1 cellular context compared by ENCODE assay signal in genomic region chr17:81860756-81861568, GRCh38.
A peak's percentile ranks its signal among the peaks of the same experiment; 100 is the strongest.
TF ChIP-seq lines count a peak whose summit lies in the region.

No MANE protein-coding gene starts in this region.

TF ChIP-seq in K562, 482 proteins besides CTCF, POLR2A, EP300 and RAD21 (continued from another document and continues in another):
- peak; percentile 69; the same call in 1 of the 2 replicates for TF ChIP-seq ZNF785 (CRISPR knock-in tag; IDR thresholded peaks at IDR 0.05)
- peak; percentile 90; the same call in 1 of the 2 replicates for TF ChIP-seq FOXO4 (CRISPR knock-in tag; IDR thresholded peaks at IDR 0.05)
- TF ChIP-seq ZFPM2 (CRISPR knock-in tag; IDR thresholded peaks at IDR 0.05), result 0 out of 2 replicates have a peak, but pooled peaks have one; percentile 11
- TF ChIP-seq ZNF79 (CRISPR knock-in tag; IDR thresholded peaks at IDR 0.05; ENCODE audit: low read depth), result peak; percentile 88
- TF ChIP-seq NFE2 (IDR thresholded peaks at IDR 0.05; ENCODE audit: low read depth), result no peak
- peak; percentile 90 for TF ChIP-seq CREB1 (IDR thresholded peaks at IDR 0.05)
- TF ChIP-seq CREB1 (CRISPR knock-in tag; IDR thresholded peaks at IDR 0.05), result peak; percentile 91
- no peak for TF ChIP-seq ZNF324 (CRISPR knock-in tag; IDR thresholded peaks at IDR 0.05)
- no peak for TF ChIP-seq U2AF2 (optimal IDR thresholded peaks at IDR 0.05; ENCODE audit: low read depth, low read length)
- TF ChIP-seq GABPB1 (CRISPR knock-in tag; IDR thresholded peaks at IDR 0.05), result peak; percentile 98
- TF ChIP-seq ZNF316 (IDR thresholded peaks at IDR 0.05), result no peak
- TF ChIP-seq NR2C1 (IDR thresholded peaks at IDR 0.05), result peak; percentile 84
- peak; percentile 88 for TF ChIP-seq NR2C1 (tag; IDR thresholded peaks at IDR 0.05)
- no peak for TF ChIP-seq TAF7 (tag; IDR thresholded peaks at IDR 0.05)
- TF ChIP-seq PKNOX1 (IDR thresholded peaks at IDR 0.05), result peak; percentile 80
- TF ChIP-seq POLR2AphosphoS5 (IDR thresholded peaks at IDR 0.05; ENCODE audit: control insufficient read depth, insufficient read depth, low read depth, low read length), result peak; percentile 64
- peak; percentile 62 for TF ChIP-seq SP2 (IDR thresholded peaks at IDR 0.05; ENCODE audit: extremely low read depth, low read depth, low read length, poor library complexity, severe bottlenecking)
- no peak for TF ChIP-seq CHD1 (IDR thresholded peaks at IDR 0.05; ENCODE audit: low read length)
- TF ChIP-seq MTA3 (IDR thresholded peaks at IDR 0.05; ENCODE audit: borderline replicate concordance), result 0 out of 2 replicates have a peak, but pooled peaks have one; percentile 30
- TF ChIP-seq ZC3H11A (IDR thresholded peaks at IDR 0.05; ENCODE audit: low read depth, low read length), result no peak
- no peak for TF ChIP-seq DEAF1 (CRISPR knock-in tag; IDR thresholded peaks at IDR 0.05)
- no peak for TF ChIP-seq ZNF24 (IDR thresholded peaks at IDR 0.05)
- peak; percentile 63; the same call in 1 of the 2 replicates for TF ChIP-seq TSHZ1 (CRISPR knock-in tag; IDR thresholded peaks at IDR 0.05)
- peak; percentile 43 for TF ChIP-seq DACH1 (IDR thresholded peaks at IDR 0.05; ENCODE audit: partially characterized antibody)
- peak; percentile 84 for TF ChIP-seq HINFP (tag; conservative IDR thresholded peaks at IDR 0.05; ENCODE audit: low read depth)
- peak; percentile 99 for TF ChIP-seq BACH1 (tag; IDR thresholded peaks at IDR 0.05)
- no peak for TF ChIP-seq ZNF3 (CRISPR knock-in tag; IDR thresholded peaks at IDR 0.05)
- TF ChIP-seq ZNF780A (CRISPR knock-in tag; IDR thresholded peaks at IDR 0.05), result no peak
- TF ChIP-seq FOXK1 (CRISPR knock-in tag; IDR thresholded peaks at IDR 0.05; ENCODE audit: borderline replicate concordance), result no peak
- TF ChIP-seq ZNF253 (CRISPR knock-in tag; conservative IDR thresholded peaks at IDR 0.05), result no peak
- TF ChIP-seq MNT (conservative IDR thresholded peaks at IDR 0.05), result peak; percentile 97 to 98
- no peak for TF ChIP-seq RBM14 (IDR thresholded peaks at IDR 0.05; ENCODE audit: borderline replicate concordance, insufficient read depth, low read depth, low read length)
- TF ChIP-seq ZNF165 (CRISPR knock-in tag; IDR thresholded peaks at IDR 0.05; ENCODE audit: borderline replicate concordance), result peak; percentile 86
- TF ChIP-seq ZNF197 (CRISPR knock-in tag; IDR thresholded peaks at IDR 0.05; ENCODE audit: low read depth), result peak; percentile 99
- peak; percentile 100 for TF ChIP-seq ZNF644 (tag; IDR thresholded peaks at IDR 0.05; ENCODE audit: low read depth)
- TF ChIP-seq MYNN (IDR thresholded peaks at IDR 0.05), result no peak
- no peak for TF ChIP-seq MYNN (CRISPR knock-in tag; IDR thresholded peaks at IDR 0.05)
- TF ChIP-seq MEF2A (IDR thresholded peaks at IDR 0.05; ENCODE audit: control insufficient read depth, low read depth, low read length), result no peak
- TF ChIP-seq SNRNP70 (optimal IDR thresholded peaks at IDR 0.05; ENCODE audit: low read depth, low read length), result no peak
- peak; percentile 85 for TF ChIP-seq TAF1 (IDR thresholded peaks at IDR 0.05; ENCODE audit: control insufficient read depth, extremely low read depth, insufficient read depth, low read length, severe bottlenecking)
- TF ChIP-seq MTF1 (CRISPR knock-in tag; IDR thresholded peaks at IDR 0.05; ENCODE audit: borderline replicate concordance), result no peak; the same call in 1 of the 2 replicates
- no peak for TF ChIP-seq RFX7 (CRISPR knock-in tag; IDR thresholded peaks at IDR 0.05)
- TF ChIP-seq MAZ (CRISPR knock-in tag; conservative IDR thresholded peaks at IDR 0.05 in 1 of 2, IDR thresholded peaks at IDR 0.05 in 1 of 2), result peak; percentile 72 to 82
- TF ChIP-seq E2F3 (CRISPR knock-in tag; IDR thresholded peaks at IDR 0.05), result peak; percentile 96
- no peak for TF ChIP-seq RREB1 (CRISPR knock-in tag; IDR thresholded peaks at IDR 0.05)
- no peak for TF ChIP-seq KLF10 (CRISPR knock-in tag; IDR thresholded peaks at IDR 0.05)
- peak; percentile 72; the same call in 1 of the 2 replicates for TF ChIP-seq ZSCAN32 (CRISPR knock-in tag; IDR thresholded peaks at IDR 0.05)
- no peak for TF ChIP-seq FOXA3 (CRISPR knock-in tag; conservative IDR thresholded peaks at IDR 0.05 in 1 of 2, IDR thresholded peaks at IDR 0.05 in 1 of 2)
- TF ChIP-seq NRF1 (conservative IDR thresholded peaks at IDR 0.05 in 1 of 2, IDR thresholded peaks at IDR 0.05 in 1 of 2), result peak; percentile 97 to 98
- peak; percentile 88; the same call in 1 of the 2 replicates for TF ChIP-seq RB1 (IDR thresholded peaks at IDR 0.05; ENCODE audit: low read depth)
- peak; percentile 77 for TF ChIP-seq MEIS2 (IDR thresholded peaks at IDR 0.05; ENCODE audit: partially characterized antibody)
- peak; percentile 94 for TF ChIP-seq ZNF668 (CRISPR knock-in tag; IDR thresholded peaks at IDR 0.05)
- peak; percentile 100 for TF ChIP-seq CREB3L1 (IDR thresholded peaks at IDR 0.05; ENCODE audit: borderline replicate concordance, low read depth)
